ENCODE assay signal across 2 cellular contexts in the genomic region with DNA sequence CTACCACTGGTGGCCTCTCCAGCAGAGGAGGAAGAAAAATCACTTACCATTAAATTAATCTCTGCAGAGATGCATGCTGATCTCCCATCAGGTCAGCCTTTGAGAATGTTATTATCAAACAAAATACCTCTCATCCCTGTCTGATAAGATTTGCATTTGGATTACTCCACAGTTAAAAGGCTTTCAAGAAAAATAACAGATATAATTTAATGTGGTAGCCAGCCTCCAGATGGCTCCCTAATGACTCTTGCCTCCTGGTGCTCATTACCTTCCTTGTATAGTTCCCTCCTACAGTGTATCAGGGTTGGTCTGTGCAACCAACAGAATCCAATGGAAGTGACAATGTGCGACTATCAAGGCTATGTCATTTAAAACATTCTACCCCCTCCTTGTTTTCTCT.
TF ChIP-seq lines count a peak whose summit lies in the region.

No MANE protein-coding gene starts in this region.

TF ChIP-seq in liver, 16 proteins besides CTCF, POLR2A, EP300 and RAD21 (continued from another document):
- TF ChIP-seq, protein P1, sequence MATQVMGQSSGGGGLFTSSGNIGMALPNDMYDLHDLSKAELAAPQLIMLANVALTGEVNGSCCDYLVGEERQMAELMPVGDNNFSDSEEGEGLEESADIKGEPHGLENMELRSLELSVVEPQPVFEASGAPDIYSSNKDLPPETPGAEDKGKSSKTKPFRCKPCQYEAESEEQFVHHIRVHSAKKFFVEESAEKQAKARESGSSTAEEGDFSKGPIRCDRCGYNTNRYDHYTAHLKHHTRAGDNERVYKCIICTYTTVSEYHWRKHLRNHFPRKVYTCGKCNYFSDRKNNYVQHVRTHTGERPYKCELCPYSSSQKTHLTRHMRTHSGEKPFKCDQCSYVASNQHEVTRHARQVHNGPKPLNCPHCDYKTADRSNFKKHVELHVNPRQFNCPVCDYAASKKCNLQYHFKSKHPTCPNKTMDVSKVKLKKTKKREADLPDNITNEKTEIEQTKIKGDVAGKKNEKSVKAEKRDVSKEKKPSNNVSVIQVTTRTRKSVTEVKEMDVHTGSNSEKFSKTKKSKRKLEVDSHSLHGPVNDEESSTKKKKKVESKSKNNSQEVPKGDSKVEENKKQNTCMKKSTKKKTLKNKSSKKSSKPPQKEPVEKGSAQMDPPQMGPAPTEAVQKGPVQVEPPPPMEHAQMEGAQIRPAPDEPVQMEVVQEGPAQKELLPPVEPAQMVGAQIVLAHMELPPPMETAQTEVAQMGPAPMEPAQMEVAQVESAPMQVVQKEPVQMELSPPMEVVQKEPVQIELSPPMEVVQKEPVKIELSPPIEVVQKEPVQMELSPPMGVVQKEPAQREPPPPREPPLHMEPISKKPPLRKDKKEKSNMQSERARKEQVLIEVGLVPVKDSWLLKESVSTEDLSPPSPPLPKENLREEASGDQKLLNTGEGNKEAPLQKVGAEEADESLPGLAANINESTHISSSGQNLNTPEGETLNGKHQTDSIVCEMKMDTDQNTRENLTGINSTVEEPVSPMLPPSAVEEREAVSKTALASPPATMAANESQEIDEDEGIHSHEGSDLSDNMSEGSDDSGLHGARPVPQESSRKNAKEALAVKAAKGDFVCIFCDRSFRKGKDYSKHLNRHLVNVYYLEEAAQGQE (IDR thresholded peaks at IDR 0.05): no peak
- TF ChIP-seq FOXA2 (IDR thresholded peaks at IDR 0.05) (no peak), GABPA (IDR thresholded peaks at IDR 0.05 in 1 of 2, conservative IDR thresholded peaks at IDR 0.05 in 1 of 2) (no peak)

TF ChIP-seq in HepG2, 621 proteins besides CTCF, POLR2A, EP300 and RAD21 (continued from another document):
- TF ChIP-seq ZNF142 (CRISPR knock-in tag; IDR thresholded peaks at IDR 0.05): no peak
- TF ChIP-seq, protein P2, sequence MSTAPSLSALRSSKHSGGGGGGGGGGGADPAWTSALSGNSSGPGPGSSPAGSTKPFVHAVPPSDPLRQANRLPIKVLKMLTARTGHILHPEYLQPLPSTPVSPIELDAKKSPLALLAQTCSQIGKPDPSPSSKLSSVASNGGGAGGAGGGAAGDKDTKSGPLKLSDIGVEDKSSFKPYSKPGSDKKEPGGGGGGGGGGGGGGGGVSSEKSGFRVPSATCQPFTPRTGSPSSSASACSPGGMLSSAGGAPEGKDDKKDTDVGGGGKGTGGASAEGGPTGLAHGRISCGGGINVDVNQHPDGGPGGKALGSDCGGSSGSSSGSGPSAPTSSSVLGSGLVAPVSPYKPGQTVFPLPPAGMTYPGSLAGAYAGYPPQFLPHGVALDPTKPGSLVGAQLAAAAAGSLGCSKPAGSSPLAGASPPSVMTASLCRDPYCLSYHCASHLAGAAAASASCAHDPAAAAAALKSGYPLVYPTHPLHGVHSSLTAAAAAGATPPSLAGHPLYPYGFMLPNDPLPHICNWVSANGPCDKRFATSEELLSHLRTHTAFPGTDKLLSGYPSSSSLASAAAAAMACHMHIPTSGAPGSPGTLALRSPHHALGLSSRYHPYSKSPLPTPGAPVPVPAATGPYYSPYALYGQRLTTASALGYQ (CRISPR knock-in tag; IDR thresholded peaks at IDR 0.05): no peak
- TF ChIP-seq ZNF333 (CRISPR knock-in tag; IDR thresholded peaks at IDR 0.05; ENCODE audit: borderline replicate concordance): no peak
- no peak for TF ChIP-seq ZNF569 (CRISPR knock-in tag; IDR thresholded peaks at IDR 0.05; ENCODE audit: borderline replicate concordance)
- TF ChIP-seq, protein P3, sequence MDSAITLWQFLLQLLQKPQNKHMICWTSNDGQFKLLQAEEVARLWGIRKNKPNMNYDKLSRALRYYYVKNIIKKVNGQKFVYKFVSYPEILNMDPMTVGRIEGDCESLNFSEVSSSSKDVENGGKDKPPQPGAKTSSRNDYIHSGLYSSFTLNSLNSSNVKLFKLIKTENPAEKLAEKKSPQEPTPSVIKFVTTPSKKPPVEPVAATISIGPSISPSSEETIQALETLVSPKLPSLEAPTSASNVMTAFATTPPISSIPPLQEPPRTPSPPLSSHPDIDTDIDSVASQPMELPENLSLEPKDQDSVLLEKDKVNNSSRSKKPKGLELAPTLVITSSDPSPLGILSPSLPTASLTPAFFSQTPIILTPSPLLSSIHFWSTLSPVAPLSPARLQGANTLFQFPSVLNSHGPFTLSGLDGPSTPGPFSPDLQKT (CRISPR knock-in tag; IDR thresholded peaks at IDR 0.05; ENCODE audit: borderline replicate concordance): no peak
- no peak for TF ChIP-seq ELF4 (CRISPR knock-in tag; IDR thresholded peaks at IDR 0.05; ENCODE audit: borderline replicate concordance)
- TF ChIP-seq KIAA2018 (CRISPR knock-in tag; IDR thresholded peaks at IDR 0.05; ENCODE audit: borderline replicate concordance): no peak
- no peak for TF ChIP-seq STAT5B (CRISPR knock-in tag; IDR thresholded peaks at IDR 0.05)
- no peak for TF ChIP-seq ZNF567 (CRISPR knock-in tag; IDR thresholded peaks at IDR 0.05; ENCODE audit: borderline replicate concordance)
- no peak for TF ChIP-seq ZNF138 (CRISPR knock-in tag; IDR thresholded peaks at IDR 0.05; ENCODE audit: low read depth)
